In genomic region chr4:165025782-165026181, GRCh38 we compare ENCODE assay signal across 7 cellular contexts. TPM values are rescaled to one million over a fixed set of nuclear protein-coding genes. Genes with fewer than 3 reads are reported as not detected.
"Had no signal": no experiment of that assay in that cellular context is flagged by ENCODE, and none has a peak within 500 bp of the region (broad histone marks: within the 10 kb centered on the region; RNA-seq: fewer than 3 reads in every experiment).

No MANE protein-coding gene starts in this region.

RNA-seq across cellular contexts. Expression of gene TRIM60, which starts 6.0 kb away (rescaled TPM):
- total RNA-seq: GM23248, GM23338, H1, H4, H7, H9, HFFc6 had no signal

RNA-seq across cellular contexts. Expression of gene TRIM75, which starts 27.9 kb away (rescaled TPM):
- total RNA-seq: GM23248, GM23338, H1, H4, H7, H9, HFFc6 had no signal

RNA-seq across cellular contexts. Expression of gene TRIM61, which starts 48.3 kb away (rescaled TPM):
- total RNA-seq: GM23248, H4 had no signal
